8 cellular contexts compared by ENCODE assay signal in genomic region chr20:290081-290831, GRCh38. TPM values are rescaled to one million over a fixed set of nuclear protein-coding genes. Genes with fewer than 3 reads are reported as not detected.
DNase-seq lines count a peak whose midpoint lies in the region; TF ChIP-seq lines count a peak whose summit lies in the region.

Gene C20orf96, minus strand, starts transcription at chr20:290750. Its CDS starts 140 bp downstream, at chr20:290610.

- TF ChIP-seq CTCF in NB4 (IDR thresholded peaks at IDR 0.05; ENCODE audit: low read depth, low read length) (peak; percentile 32), osteocyte (IDR thresholded peaks at IDR 0.05) (peak; percentile 51)

- H3K27me3 Mint-ChIP-seq in osteocyte (ENCODE audit: unreplicated experiment), result no peaks in the 10 kb centered on the region

- peaks cover 4% of the 10 kb centered on the region for H3K9me3 Mint-ChIP-seq in osteocyte (ENCODE audit: unreplicated experiment)

- H3K36me3 Mint-ChIP-seq in osteocyte (ENCODE audit: unreplicated experiment), result peaks cover 3% of the 10 kb centered on the region

- peak within 1 kb of the TSS; percentile 75 for H3K27ac ChIP-seq in SK-N-MC
- peak within 1 kb of the TSS; percentile 78 for H3K27ac ChIP-seq in thymus (ENCODE audit: low read depth)

- DNase-seq in GM04504 (ENCODE audit: low read depth) (peak; percentile 83), HEK293T (ENCODE audit: extremely low spot score) (peak; percentile 95), NB4 (ENCODE audit: low read depth) (peak; percentile 97), SK-N-MC (ENCODE audit: low read depth, low spot score) (peak; percentile 67), glomerular visceral epithelial cell (ENCODE audit: extremely low spot score) (peak; percentile 93), osteocyte (ENCODE audit: extremely low spot score, unreplicated experiment) (peak; percentile 94)
- peak; percentile 85 for DNase-seq in activated naive CD4-positive, alpha-beta T cell treated with anti-CD3 and anti-CD28 coated beads, Interleukin-2, amount 50 U/mL, for 16 hours

- H3K9ac ChIP-seq in SK-N-MC (ENCODE audit: insufficient read length), result peak within 1 kb of the TSS; percentile 88

- H3K36me3 ChIP-seq in SK-N-MC (ENCODE audit: insufficient read depth, low read length) (no peaks in the 10 kb centered on the region), thymus (ENCODE audit: control insufficient read depth, insufficient read depth) (no peaks in the 10 kb centered on the region)

- peak within 1 kb of the TSS; percentile 93 for H3K4me3 ChIP-seq in NB4 (ENCODE audit: low read depth, low read length)
- H3K4me3 ChIP-seq in SK-N-MC, result peak within 1 kb of the TSS; percentile 95
- H3K4me3 ChIP-seq in thymus (ENCODE audit: low read length), result peak within 1 kb of the TSS; percentile 66

- H3K27ac Mint-ChIP-seq in osteocyte (ENCODE audit: unreplicated experiment), result no peak within 1 kb of the TSS

- no peaks in the 10 kb centered on the region for H3K9me3 ChIP-seq in SK-N-MC (ENCODE audit: low read depth, low read length)
- H3K9me3 ChIP-seq in thymus (ENCODE audit: control insufficient read depth), result no peaks in the 10 kb centered on the region

- peak; percentile 56 for TF ChIP-seq POLR2A in NB4 (IDR thresholded peaks at IDR 0.05; ENCODE audit: extremely low read depth, insufficient read length)

- POLR2A ChIA-PET in HEK293T (lab: Yijun Ruan, JAX), result interaction anchor here (1.5 kb wide), 1 partner anchor 35 kb away, joined by 4 read pairs; the partner anchor contains the start of gene SOX12

- H3K4me1 Mint-ChIP-seq in osteocyte (ENCODE audit: unreplicated experiment), result peaks cover 9% of the 10 kb centered on the region

- WGBS in thymus, result under 1% methylated on average over 43 of the region's 43 CpGs

- peaks cover 16% of the 10 kb centered on the region for H3K4me1 ChIP-seq in thymus (ENCODE audit: control insufficient read depth, insufficient read depth, low read length)

- H3K27me3 ChIP-seq in thymus (ENCODE audit: control insufficient read depth, insufficient read depth), result no peaks in the 10 kb centered on the region

- CTCF ChIA-PET in HEK293T (lab: Yijun Ruan, JAX), result no interaction called here

- H3K4me3 Mint-ChIP-seq in osteocyte (ENCODE audit: unreplicated experiment), result no peak within 1 kb of the TSS

TF ChIP-seq in HEK293T, 16 proteins besides CTCF, POLR2A, EP300 and RAD21:
- no peak for TF ChIP-seq BHLHE40 (IDR thresholded peaks at IDR 0.05; ENCODE audit: borderline replicate concordance)
- no peak for TF ChIP-seq FOXA1 (IDR thresholded peaks at IDR 0.05)
- TF ChIP-seq FOXK2 (IDR thresholded peaks at IDR 0.05), result no peak
- TF ChIP-seq LEF1 (IDR thresholded peaks at IDR 0.05; ENCODE audit: borderline replicate concordance), result no peak
- peak; percentile 92 for TF ChIP-seq L3MBTL2 (conservative IDR thresholded peaks at IDR 0.05)
- peak; percentile 95 for TF ChIP-seq ZNF384 (IDR thresholded peaks at IDR 0.05)

RNA-seq across cellular contexts. Expression of gene C20orf96, which starts in this region (rescaled TPM):
- total RNA-seq in osteocyte, result 17.6 and 19.9 TPM in 2 replicates
- 4.3 TPM for polyA plus RNA-seq in thymus

Comparison
In these comparisons a context has a peak if more than half of its experiments do, and no peak if none do; other contexts are left out.
1. Peak in every context shown above with its lines: DNase-seq, H3K4me3 ChIP-seq and H3K27ac ChIP-seq.